Comparison of ENCODE assay signal across 1 cellular context in genomic region chr14:96817750-96818666, GRCh38.
TF ChIP-seq lines count a peak whose summit lies in the region.

No MANE protein-coding gene starts in this region.

TF ChIP-seq in K562, 482 proteins besides CTCF, POLR2A, EP300 and RAD21:
- TF ChIP-seq NR2C2 (CRISPR knock-in tag; IDR thresholded peaks at IDR 0.05) (no peak), NR2C2 (tag; IDR thresholded peaks at IDR 0.05) (no peak), ASH1L (IDR thresholded peaks at IDR 0.05; ENCODE audit: borderline replicate concordance, low read depth, partially characterized antibody) (no peak), ZNF431 (CRISPR knock-in tag; IDR thresholded peaks at IDR 0.05) (no peak), HMGN3 (IDR thresholded peaks at IDR 0.05; ENCODE audit: borderline replicate concordance, extremely low read depth, insufficient read length, low read depth, low read length) (no peak), ZNF639 (CRISPR knock-in tag; conservative IDR thresholded peaks at IDR 0.05 in 1 of 2, IDR thresholded peaks at IDR 0.05 in 1 of 2) (no peak), TAF15 (IDR thresholded peaks at IDR 0.05; ENCODE audit: low read depth, low read length) (no peak), ZNF174 (CRISPR knock-in tag; IDR thresholded peaks at IDR 0.05) (no peak), PBX2 (CRISPR knock-in tag; IDR thresholded peaks at IDR 0.05; ENCODE audit: low read depth) (no peak), PBX2 (tag; conservative IDR thresholded peaks at IDR 0.05; ENCODE audit: low read depth) (no peak), ZNF23 (CRISPR knock-in tag; IDR thresholded peaks at IDR 0.05) (no peak), KDM4B (IDR thresholded peaks at IDR 0.05; ENCODE audit: borderline replicate concordance in 2 of 2, low read depth in 1 of 2) (no peak), FOXP4 (CRISPR knock-in tag; IDR thresholded peaks at IDR 0.05; ENCODE audit: borderline replicate concordance) (no peak)
